Comparison of ENCODE assay signal across 19 cellular contexts in genomic region chr7:43467406-43467805, GRCh38.
A peak's percentile ranks its signal among the peaks of the same experiment; 100 is the strongest.
DNase-seq lines count a peak whose midpoint lies in the region.
"Had no signal": no experiment of that assay in that cellular context is flagged by ENCODE, and none has a peak within 500 bp of the region (broad histone marks: within the 10 kb centered on the region; RNA-seq: fewer than 3 reads in every experiment).

No MANE protein-coding gene starts in this region.

- DNase-seq in AG08396 (ENCODE audit: low spot score) (peak; percentile 61), HT1080 (ENCODE audit: low read depth) (peak; percentile 53), amniotic epithelial cell (ENCODE audit: low read depth) (peak; percentile 52), glomerular visceral epithelial cell (ENCODE audit: extremely low spot score) (peak; percentile 34), medulla oblongata (ENCODE audit: extremely low spot score) (no peak), superior temporal gyrus (ENCODE audit: extremely low spot score) (no peak), anterior cingulate cortex (lab: John Stamatoyannopoulos, UW) (no peak), COLO829 (ENCODE audit: low spot score) (no peak)
- DNase-seq: activated CD4-positive, alpha-beta T cell treated with anti-CD3 and anti-CD28 coated beads for 36 hours; activated CD8-positive, alpha-beta memory T cell treated with anti-CD3 and anti-CD28 coated beads, Interleukin-2, amount 50 U/mL, for 4 hours; activated effector memory CD4-positive, alpha-beta T cell treated with Interleukin-2 at 50 U/mL for 16 hours; amniotic stem cell; CD4-positive, alpha-beta T cell; DMS79; foreskin melanocyte; left colon; NCI-H1048; stimulated activated CD4-positive, alpha-beta T cell treated with anti-CD3 and anti-CD28 coated beads, Interleukin-12 subunit alpha, Interleukin-12 subunit beta, amount 100 ng/mL, for 4 hours; transverse colon had no signal

Comparison
In these comparisons a context has a peak if more than half of its experiments do, and no peak if none do; other contexts are left out.
1. DNase-seq: peak in AG08396 (single experiment), HT1080 (single experiment), amniotic epithelial cell (single experiment) and glomerular visceral epithelial cell (single experiment); none in medulla oblongata (single experiment), superior temporal gyrus (single experiment), anterior cingulate cortex (0 of 58) and COLO829 (single experiment).